ENCODE assay signal across 15 cellular contexts in genomic region chr3:20648294-20648693, GRCh38.
DNase-seq lines count a peak whose midpoint lies in the region; ATAC-seq and TF ChIP-seq lines count a peak whose summit lies in the region.
"Had no signal": no experiment of that assay in that cellular context is flagged by ENCODE, and none has a peak within 500 bp of the region (broad histone marks: within the 10 kb centered on the region; RNA-seq: fewer than 3 reads in every experiment).

No MANE protein-coding gene starts in this region.

- CTCF ChIA-PET in Calu3 (lab: Charles Lee), result no interaction called here

- H3K27me3 Mint-ChIP-seq in Calu3 (ENCODE audit: unreplicated experiment), result no peaks in the 10 kb centered on the region
- H3K27me3 Mint-ChIP-seq in activated T-cell treated with anti-CD3 and anti-CD28 coated beads, Interleukin-2, amount 50 U/mL, for 24 hours, result no peaks in the 10 kb centered on the region

- H3K4me3 Mint-ChIP-seq in Calu3 (ENCODE audit: low read depth, unreplicated experiment), result no peak overlapping the region
- no peak overlapping the region for H3K4me3 Mint-ChIP-seq in activated T-cell treated with anti-CD3 and anti-CD28 coated beads, Interleukin-2, amount 50 U/mL, for 24 hours
- H3K4me3 Mint-ChIP-seq: immature natural killer cell; nephron; T-helper 2 cell treated with Interferon-gamma antibody and Interleukin-4, amounts not matched to agents 5 μg/mL and 100 μg/mL, for 36 hours had no signal

- no peaks in the 10 kb centered on the region for H3K27me3 ChIP-seq in brain microvascular endothelial cell (replicated peaks)

- BruUV-seq in Calu3 (replicated peaks; lab: Mats Ljungman, UMichigan), result no TSS peak

- peaks cover 17% of the 10 kb centered on the region for H3K4me1 Mint-ChIP-seq in Calu3 (ENCODE audit: low read depth, unreplicated experiment)
- H3K4me1 Mint-ChIP-seq in activated T-cell treated with anti-CD3 and anti-CD28 coated beads, Interleukin-2, amount 50 U/mL, for 24 hours (ENCODE audit: low read depth), result no peaks in the 10 kb centered on the region
- H3K4me1 Mint-ChIP-seq: immature natural killer cell had no signal

- in situ Hi-C loops in brain microvascular endothelial cell (cut with HindIII; ENCODE audit: low pct_ligation_motif_present, low sequenced_read_pairs), result no loop called here

- H3K36me3 ChIP-seq in brain microvascular endothelial cell (replicated peaks), result no peaks in the 10 kb centered on the region

- no peak overlapping the region for H3K27ac Mint-ChIP-seq in Calu3 (ENCODE audit: unreplicated experiment)
- H3K27ac Mint-ChIP-seq in activated T-cell treated with anti-CD3 and anti-CD28 coated beads, Interleukin-2, amount 50 U/mL, for 24 hours, result no peak overlapping the region
- H3K27ac Mint-ChIP-seq: immature natural killer cell; nephron; T-helper 2 cell treated with Interferon-gamma antibody and Interleukin-4, amounts not matched to agents 5 μg/mL and 100 μg/mL, for 36 hours had no signal

- intact Hi-C loops in Calu3 (cut with micrococcal nuclease; ENCODE audit: unreplicated experiment) (no loop called here), sciatic nerve (cut with DNase I) (loop anchor here (2.0 kb wide), 1 partner anchor 43 kb away; no protein-coding TSS in a partner anchor)

- ATAC-seq in activated CD4-positive, CD25-positive, alpha-beta regulatory T cell treated with anti-CD3 and anti-CD28 coated beads, Interleukin-2, amount 50 U/mL, for 24 hours, result no peak
- ATAC-seq in GM19324 (IDR thresholded peaks at IDR 0.05; ENCODE audit: low FRiP score, unreplicated experiment) (no peak), sciatic nerve (no peak)

- DNase-seq in Calu3, result peak; percentile 6
- DNase-seq in NCI-H2171 (lab: John Stamatoyannopoulos, UW), result peak; percentile 72
- peak; percentile 71 for DNase-seq in brain microvascular endothelial cell
- DNase-seq in kidney glomerular epithelial cell (lab: John Stamatoyannopoulos, UW), result peak; percentile 2
- DNase-seq in activated T-cell treated with anti-CD3 and anti-CD28 coated beads, Interleukin-2, amount 50 U/mL, for 24 hours, result no peak
- no peak for DNase-seq in sciatic nerve (ENCODE audit: low spot score)
- DNase-seq: activated naive CD4-positive, alpha-beta T cell treated with anti-CD3 and anti-CD28 coated beads, Interleukin-2, amount 50 U/mL, for 16 hours; effector CD4-positive, alpha-beta T cell; immature natural killer cell; NCI-H1092; stimulated activated CD4-positive, alpha-beta T cell treated with anti-CD3 and anti-CD28 coated beads, Interleukin-12 subunit alpha, Interleukin-12 subunit beta, amount 100 ng/mL, for 4 hours had no signal

- H3K4me3 ChIP-seq in brain microvascular endothelial cell (ENCODE audit: low read depth, low read length), result no peak overlapping the region

- H3K9me3 Mint-ChIP-seq in Calu3 (ENCODE audit: low read depth, unreplicated experiment), result peaks cover 5% of the 10 kb centered on the region
- H3K9me3 Mint-ChIP-seq in activated T-cell treated with anti-CD3 and anti-CD28 coated beads, Interleukin-2, amount 50 U/mL, for 24 hours, result peaks cover 39% of the 10 kb centered on the region
- H3K9me3 Mint-ChIP-seq: nephron had no signal

- TF ChIP-seq CTCF in Calu3 (IDR thresholded peaks at IDR 0.05; ENCODE audit: unreplicated experiment), result no peak
- no peak for TF ChIP-seq CTCF in brain microvascular endothelial cell (IDR thresholded peaks at IDR 0.05; ENCODE audit: low read depth, low read length, missing control alignments)

- no peaks in the 10 kb centered on the region for H3K36me3 Mint-ChIP-seq in Calu3 (ENCODE audit: insufficient read depth, unreplicated experiment)
- no peaks in the 10 kb centered on the region for H3K36me3 Mint-ChIP-seq in activated T-cell treated with anti-CD3 and anti-CD28 coated beads, Interleukin-2, amount 50 U/mL, for 24 hours (ENCODE audit: low read depth)

- peak overlapping the region; percentile 71 for H3K27ac ChIP-seq in brain microvascular endothelial cell

Comparison
In these comparisons a context has a peak if more than half of its experiments do, and no peak if none do; other contexts are left out.
1. DNase-seq: peak in Calu3 (single experiment), NCI-H2171 (single experiment), brain microvascular endothelial cell (single experiment) and kidney glomerular epithelial cell (single experiment); none in activated T-cell treated with anti-CD3 and anti-CD28 coated beads, Interleukin-2, amount 50 U/mL, for 24 hours (single experiment) and sciatic nerve (single experiment).